In genomic region chr2:70978388-70979357, GRCh38 we compare ENCODE assay signal across 9 cellular contexts. TPM values are rescaled to one million over a fixed set of nuclear protein-coding genes. Genes with fewer than 3 reads are reported as not detected.
DNase-seq lines count a peak whose midpoint lies in the region; ATAC-seq, FAIRE-seq and TF ChIP-seq lines count a peak whose summit lies in the region.
"Had no signal": no experiment of that assay in that cellular context is flagged by ENCODE, and none has a peak within 500 bp of the region (broad histone marks: within the 10 kb centered on the region; RNA-seq: fewer than 3 reads in every experiment).

ANKRD53 (plus strand) TSS chr2:70978630; CDS start chr2:70978646, 16 bp downstream.

- H3K9ac ChIP-seq in subcutaneous abdominal adipose tissue (ENCODE audit: low read length in 5 of 5): peak within 1 kb of the TSS; percentile 73 to 91 (median 81)

- H3K27me3 ChIP-seq in left lung (peaks cover 0 to 16% of the 10 kb centered on the region in 2 donors), subcutaneous abdominal adipose tissue (ENCODE audit: control insufficient read depth in 5 of 5, insufficient read depth in 4 of 5, low read length in 5 of 5) (no peaks in the 10 kb centered on the region)

- peak within 1 kb of the TSS; percentile 83 to 84 for H3K27ac ChIP-seq in left lung
- peak within 1 kb of the TSS; percentile 98 for H3K27ac ChIP-seq in subcutaneous abdominal adipose tissue (ENCODE audit: low read depth, low read length)
- H3K27ac ChIP-seq: C4-2B had no signal

- H3K4me1 ChIP-seq in left lung (peaks cover 10 to 25% of the 10 kb centered on the region in 2 donors), subcutaneous abdominal adipose tissue (ENCODE audit: control insufficient read depth in 5 of 5, insufficient read depth in 5 of 5, low read length in 5 of 5) (peaks cover 6 to 24% (median 12%) of the 10 kb centered on the region in 5 donors)

- DNase-seq in NCI-H146 (lab: John Stamatoyannopoulos, UW) (peak; percentile 76), NCI-H146 treated with DMSO at 0.1 percent for 48 hours (lab: John Stamatoyannopoulos, UW; ENCODE audit: unreplicated experiment) (no peak), NCI-H748 treated with DMSO at 0.1 percent for 48 hours (lab: John Stamatoyannopoulos, UW) (peak; percentile 5), cerebellum (ENCODE audit: low spot score) (peak; percentile 50), left lung (peak in 1 of 2 donors; percentile 88), GM19239 (ENCODE audit: insufficient read length, low spot score) (no peak), NCI-H526 treated with DMSO at 0.1 percent for 48 hours (lab: John Stamatoyannopoulos, UW) (no peak)

- ATAC-seq in left lung: peak; percentile 70

- intact Hi-C loops in left lung (cut with DNase I): no loop called here

- no peak for FAIRE-seq in GM19239 (lab: Jason Lieb, UNC)

- H3K36me3 ChIP-seq in left lung: no peaks in the 10 kb centered on the region
- H3K36me3 ChIP-seq in subcutaneous abdominal adipose tissue (ENCODE audit: control insufficient read depth in 5 of 5, insufficient read depth in 5 of 5, low read length in 5 of 5): peaks cover 0 to 11% (median 9%) of the 10 kb centered on the region in 5 donors

- H3K4me3 ChIP-seq in left lung: peak within 1 kb of the TSS; percentile 39 to 61
- peak within 1 kb of the TSS; percentile 74 to 89 (median 84) for H3K4me3 ChIP-seq in subcutaneous abdominal adipose tissue (ENCODE audit: low read depth in 1 of 5, low read length in 5 of 5)

- H3K9me3 ChIP-seq in left lung (no peaks in the 10 kb centered on the region), subcutaneous abdominal adipose tissue (ENCODE audit: control insufficient read depth in 5 of 5, low read length in 5 of 5) (no peaks in the 10 kb centered on the region)

- TF ChIP-seq CTCF in left lung (IDR thresholded peaks at IDR 0.05): no peak

RNA-seq across cellular contexts. Expression of gene ANKRD53, which starts in this region (rescaled TPM):
- total RNA-seq in cerebellum (2.3 TPM), left lung (under 1 TPM; 0.52 to 0.96 TPM)

Comparison
In these comparisons a context has a peak if more than half of its experiments do, and no peak if none do; other contexts are left out.
1. DNase-seq: peak in NCI-H146 (single experiment), NCI-H748 treated with DMSO at 0.1 percent for 48 hours (single experiment) and cerebellum (single experiment); none in NCI-H146 treated with DMSO at 0.1 percent for 48 hours (single experiment), GM19239 (single experiment) and NCI-H526 treated with DMSO at 0.1 percent for 48 hours (single experiment).
2. Peak in ATAC-seq, H3K4me3 ChIP-seq and H3K27ac ChIP-seq in left lung; RNA of the gene not detected or under 1 TPM.